In the genomic region with DNA sequence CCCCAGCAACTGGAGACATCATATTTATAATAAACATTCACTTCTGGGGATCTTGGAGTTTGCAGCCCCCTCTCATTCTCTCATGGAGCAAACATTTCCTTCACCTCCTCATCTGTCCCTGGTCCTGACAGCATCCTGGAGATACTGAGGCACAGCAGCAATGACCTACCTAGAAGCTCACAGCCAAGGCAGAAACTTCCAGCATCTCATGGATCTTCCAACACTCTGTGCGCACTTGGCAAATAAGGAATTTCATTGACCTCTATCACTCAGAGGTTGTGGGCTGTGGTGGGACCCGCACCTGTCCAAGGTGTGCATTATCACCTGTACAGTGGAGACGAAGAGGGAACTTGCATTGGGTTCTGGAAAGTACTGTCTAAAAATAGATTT, we compare ENCODE assay signal across 13 cellular contexts.
DNase-seq lines count a peak whose midpoint lies in the region; ATAC-seq, FAIRE-seq and TF ChIP-seq lines count a peak whose summit lies in the region.
"Had no signal": no experiment of that assay in that cellular context is flagged by ENCODE, and none has a peak within 500 bp of the region (broad histone marks: within the 10 kb centered on the region; RNA-seq: fewer than 3 reads in every experiment).

No MANE protein-coding gene starts in this region.

- CTCF ChIA-PET in Calu3 (lab: Charles Lee) (interaction anchor here (0.5 to 3.8 kb wide), 24 partner anchors 8 to 250 kb away, joined by 3 to 41 read pairs (median 6); no protein-coding TSS in a partner anchor), HEK293T (lab: Yijun Ruan, JAX) (interaction anchor here (1.5 to 3.7 kb wide), 3 partner anchors 9 to 130 kb away, joined by 5 to 24 read pairs (median 17); no protein-coding TSS in a partner anchor)
- CTCF ChIA-PET in naive thymus-derived CD4-positive, alpha-beta T cell (lab: Charles Lee): interaction anchor here (0.9 to 9.5 kb wide), 22 partner anchors 9 to 205 kb away, joined by 3 to 148 read pairs (median 6); no protein-coding TSS in a partner anchor

- H3K27me3 ChIP-seq in CD4-positive, CD25-positive, alpha-beta regulatory T cell (ENCODE audit: control insufficient read depth, insufficient read depth, low read length): no peaks in the 10 kb centered on the region
- H3K27me3 ChIP-seq in naive thymus-derived CD4-positive, alpha-beta T cell (ENCODE audit: control insufficient read depth in 2 of 2, insufficient read depth in 2 of 2, low read length in 2 of 2): no peaks in the 10 kb centered on the region
- H3K27me3 ChIP-seq: BE2C, Peyer's patch had no signal

- no peaks in the 10 kb centered on the region for H3K9me3 ChIP-seq in CD4-positive, CD25-positive, alpha-beta regulatory T cell (ENCODE audit: control insufficient read depth in 2 of 2, low read length in 2 of 2)
- no peaks in the 10 kb centered on the region for H3K9me3 ChIP-seq in naive thymus-derived CD4-positive, alpha-beta T cell (ENCODE audit: control insufficient read depth in 2 of 3, low read length in 3 of 3)
- H3K9me3 ChIP-seq: BE2C, Peyer's patch had no signal

- H3K4me1 Mint-ChIP-seq in CD4-positive, CD25-positive, alpha-beta regulatory T cell: peaks cover 0 to 61% (median 38%) of the 10 kb centered on the region in 4 donors
- peaks cover 19% of the 10 kb centered on the region for H3K4me1 Mint-ChIP-seq in Calu3 (ENCODE audit: low read depth, unreplicated experiment)
- peaks cover 86% of the 10 kb centered on the region for H3K4me1 Mint-ChIP-seq in central memory CD8-positive, alpha-beta T cell
- peaks cover 4 to 48% (median 44%) of the 10 kb centered on the region in 7 donors for H3K4me1 Mint-ChIP-seq in naive thymus-derived CD4-positive, alpha-beta T cell
- H3K4me1 Mint-ChIP-seq in activated CD4-positive, alpha-beta T cell treated with anti-CD3 and anti-CD28 coated beads, Interleukin-2, amount 10 ng/mL, durations not matched to agents 24 days and 14 days: peaks cover 4% of the 10 kb centered on the region

- H3K9me3 Mint-ChIP-seq in CD4-positive, CD25-positive, alpha-beta regulatory T cell: no peaks in the 10 kb centered on the region
- H3K9me3 Mint-ChIP-seq in Calu3 (ENCODE audit: low read depth, unreplicated experiment): no peaks in the 10 kb centered on the region
- no peaks in the 10 kb centered on the region for H3K9me3 Mint-ChIP-seq in central memory CD8-positive, alpha-beta T cell
- H3K9me3 Mint-ChIP-seq in naive thymus-derived CD4-positive, alpha-beta T cell: no peaks in the 10 kb centered on the region
- H3K9me3 Mint-ChIP-seq in activated CD4-positive, alpha-beta T cell treated with anti-CD3 and anti-CD28 coated beads, Interleukin-2, amount 10 ng/mL, durations not matched to agents 24 days and 14 days: no peaks in the 10 kb centered on the region
- H3K9me3 Mint-ChIP-seq: IgD-negative memory B cell had no signal

- TF ChIP-seq POLR2A in H54 (IDR thresholded peaks at IDR 0.05; ENCODE audit: low read depth, low read length): no peak

- intact Hi-C loops in Calu3 (cut with micrococcal nuclease; ENCODE audit: unreplicated experiment): no loop called here
- intact Hi-C loops in naive thymus-derived CD4-positive, alpha-beta T cell (cut with micrococcal nuclease): loop anchor here in 1 of 2 donors (5.0 kb wide), 1 partner anchor 188 kb away; no protein-coding TSS in a partner anchor
- intact Hi-C loops in activated CD4-positive, alpha-beta T cell treated with anti-CD3 and anti-CD28 coated beads, Interleukin-2, amount 10 ng/mL, durations not matched to agents 24 days and 14 days (cut with micrococcal nuclease): no loop called here

- BruUV-seq in Calu3 (replicated peaks; lab: Mats Ljungman, UMichigan): no TSS peak

- POLR2A ChIA-PET in naive thymus-derived CD4-positive, alpha-beta T cell (lab: Charles Lee): interaction anchor here (0.5 to 3.5 kb wide), 4 partner anchors 56 to 129 kb away, joined by 3 to 28 read pairs (median 3); no protein-coding TSS in a partner anchor
- POLR2A ChIA-PET in HEK293T (lab: Yijun Ruan, JAX): no interaction called here

- peak overlapping the region in 1 of 4 donors; percentile 32 for H3K4me3 Mint-ChIP-seq in CD4-positive, CD25-positive, alpha-beta regulatory T cell
- no peak overlapping the region for H3K4me3 Mint-ChIP-seq in Calu3 (ENCODE audit: low read depth, unreplicated experiment)
- peak overlapping the region; percentile 44 for H3K4me3 Mint-ChIP-seq in central memory CD8-positive, alpha-beta T cell
- no peak overlapping the region for H3K4me3 Mint-ChIP-seq in naive thymus-derived CD4-positive, alpha-beta T cell
- H3K4me3 Mint-ChIP-seq in activated CD4-positive, alpha-beta T cell treated with anti-CD3 and anti-CD28 coated beads, Interleukin-2, amount 10 ng/mL, durations not matched to agents 24 days and 14 days: no peak overlapping the region

- no peak for FAIRE-seq in H54 (lab: Jason Lieb, UNC)
- FAIRE-seq: H1 had no signal

- no peak for TF ChIP-seq CTCF in Calu3 (IDR thresholded peaks at IDR 0.05; ENCODE audit: unreplicated experiment)

- H3K4me1 ChIP-seq in CD4-positive, CD25-positive, alpha-beta regulatory T cell (ENCODE audit: control insufficient read depth, insufficient read depth, low read length, poor library complexity, severe bottlenecking): peaks cover 47% of the 10 kb centered on the region
- H3K4me1 ChIP-seq in naive thymus-derived CD4-positive, alpha-beta T cell (ENCODE audit: control insufficient read depth in 2 of 2, insufficient read depth in 2 of 2, low read length in 2 of 2): peaks cover 11 to 57% of the 10 kb centered on the region in 2 donors
- H3K4me1 ChIP-seq: BE2C, Peyer's patch had no signal

- peak overlapping the region; percentile 9 for H3K27ac ChIP-seq in CD4-positive, CD25-positive, alpha-beta regulatory T cell (ENCODE audit: insufficient read depth, low read length, poor library complexity, severe bottlenecking)
- no peak overlapping the region for H3K27ac ChIP-seq in naive thymus-derived CD4-positive, alpha-beta T cell (ENCODE audit: low read depth, low read length)

- no peaks in the 10 kb centered on the region for H3K27me3 Mint-ChIP-seq in CD4-positive, CD25-positive, alpha-beta regulatory T cell
- peaks cover 13% of the 10 kb centered on the region for H3K27me3 Mint-ChIP-seq in Calu3 (ENCODE audit: unreplicated experiment)
- no peaks in the 10 kb centered on the region for H3K27me3 Mint-ChIP-seq in central memory CD8-positive, alpha-beta T cell
- peaks cover 0 to 3% (median 0%) of the 10 kb centered on the region in 5 donors for H3K27me3 Mint-ChIP-seq in naive thymus-derived CD4-positive, alpha-beta T cell
- H3K27me3 Mint-ChIP-seq in activated CD4-positive, alpha-beta T cell treated with anti-CD3 and anti-CD28 coated beads, Interleukin-2, amount 10 ng/mL, durations not matched to agents 24 days and 14 days: no peaks in the 10 kb centered on the region

- DNase-seq in CD4-positive, CD25-positive, alpha-beta regulatory T cell: no peak
- no peak for DNase-seq in Calu3
- DNase-seq in central memory CD8-positive, alpha-beta T cell (ENCODE audit: low spot score in 2 of 2): no peak
- DNase-seq in naive thymus-derived CD4-positive, alpha-beta T cell: no peak
- no peak for DNase-seq in HEK293T (ENCODE audit: extremely low spot score)
- no peak for DNase-seq in H54 (ENCODE audit: insufficient read length, low spot score)
- DNase-seq in activated CD4-positive, alpha-beta T cell treated with anti-CD3 and anti-CD28 coated beads, Interleukin-2, amount 10 ng/mL, durations not matched to agents 24 days and 14 days: no peak
- DNase-seq: NCI-H226 had no signal

- H3K27ac Mint-ChIP-seq in CD4-positive, CD25-positive, alpha-beta regulatory T cell: peak overlapping the region; percentile 94 to 98 (median 94)
- H3K27ac Mint-ChIP-seq in Calu3 (ENCODE audit: unreplicated experiment): peak overlapping the region; percentile 53
- peak overlapping the region; percentile 97 for H3K27ac Mint-ChIP-seq in central memory CD8-positive, alpha-beta T cell (ENCODE audit: low read depth)
- peak overlapping the region in 6 of 9 donors; percentile 10 to 96 (median 89) for H3K27ac Mint-ChIP-seq in naive thymus-derived CD4-positive, alpha-beta T cell
- no peak overlapping the region for H3K27ac Mint-ChIP-seq in activated CD4-positive, alpha-beta T cell treated with anti-CD3 and anti-CD28 coated beads, Interleukin-2, amount 10 ng/mL, durations not matched to agents 24 days and 14 days

- no peaks in the 10 kb centered on the region for H3K36me3 Mint-ChIP-seq in CD4-positive, CD25-positive, alpha-beta regulatory T cell
- H3K36me3 Mint-ChIP-seq in Calu3 (ENCODE audit: insufficient read depth, unreplicated experiment): no peaks in the 10 kb centered on the region
- peaks cover 5% of the 10 kb centered on the region for H3K36me3 Mint-ChIP-seq in central memory CD8-positive, alpha-beta T cell (ENCODE audit: insufficient read depth)
- no peaks in the 10 kb centered on the region for H3K36me3 Mint-ChIP-seq in naive thymus-derived CD4-positive, alpha-beta T cell
- H3K36me3 Mint-ChIP-seq in activated CD4-positive, alpha-beta T cell treated with anti-CD3 and anti-CD28 coated beads, Interleukin-2, amount 10 ng/mL, durations not matched to agents 24 days and 14 days (ENCODE audit: low read depth): no peaks in the 10 kb centered on the region
- H3K36me3 Mint-ChIP-seq: IgD-negative memory B cell had no signal

- no peak overlapping the region for H3K4me3 ChIP-seq in CD4-positive, CD25-positive, alpha-beta regulatory T cell (ENCODE audit: low read depth, low read length)
- no peak overlapping the region for H3K4me3 ChIP-seq in naive thymus-derived CD4-positive, alpha-beta T cell (ENCODE audit: low read length)
- H3K4me3 ChIP-seq: Peyer's patch had no signal

- no peaks in the 10 kb centered on the region for H3K36me3 ChIP-seq in CD4-positive, CD25-positive, alpha-beta regulatory T cell (ENCODE audit: control insufficient read depth, insufficient read depth, low read length)
- H3K36me3 ChIP-seq in naive thymus-derived CD4-positive, alpha-beta T cell (ENCODE audit: control insufficient read depth in 2 of 3, insufficient read depth in 3 of 3, low read length in 3 of 3): no peaks in the 10 kb centered on the region
- H3K36me3 ChIP-seq: BE2C, Peyer's patch had no signal

- no peak for ATAC-seq in CD4-positive, CD25-positive, alpha-beta regulatory T cell (ENCODE audit: low read depth in 2 of 2)
- ATAC-seq in central memory CD8-positive, alpha-beta T cell (replicated peaks; ENCODE audit: extremely low read depth, poor library complexity, severe bottlenecking): no peak
- ATAC-seq in naive thymus-derived CD4-positive, alpha-beta T cell: no peak
- ATAC-seq: Right ventricle myocardium inferior had no signal

TF ChIP-seq in HEK293T, 16 proteins besides CTCF, POLR2A, EP300 and RAD21 (continues in another document):
- TF ChIP-seq BHLHE40 (IDR thresholded peaks at IDR 0.05; ENCODE audit: borderline replicate concordance): no peak
- no peak for TF ChIP-seq FOXK2 (IDR thresholded peaks at IDR 0.05)
- no peak for TF ChIP-seq FOXM1 (IDR thresholded peaks at IDR 0.05; ENCODE audit: borderline replicate concordance)
- no peak for TF ChIP-seq ELF4 (IDR thresholded peaks at IDR 0.05)
- TF ChIP-seq FOXA1 (IDR thresholded peaks at IDR 0.05): no peak
- no peak for TF ChIP-seq TARDBP (IDR thresholded peaks at IDR 0.05)
- no peak for TF ChIP-seq L3MBTL2 (conservative IDR thresholded peaks at IDR 0.05)
- no peak for TF ChIP-seq SUZ12 (IDR thresholded peaks at IDR 0.05)
- TF ChIP-seq NFRKB (IDR thresholded peaks at IDR 0.05): no peak
- no peak for TF ChIP-seq ZNF384 (IDR thresholded peaks at IDR 0.05)
- no peak for TF ChIP-seq ARNT (IDR thresholded peaks at IDR 0.05)
